In the genomic region with DNA sequence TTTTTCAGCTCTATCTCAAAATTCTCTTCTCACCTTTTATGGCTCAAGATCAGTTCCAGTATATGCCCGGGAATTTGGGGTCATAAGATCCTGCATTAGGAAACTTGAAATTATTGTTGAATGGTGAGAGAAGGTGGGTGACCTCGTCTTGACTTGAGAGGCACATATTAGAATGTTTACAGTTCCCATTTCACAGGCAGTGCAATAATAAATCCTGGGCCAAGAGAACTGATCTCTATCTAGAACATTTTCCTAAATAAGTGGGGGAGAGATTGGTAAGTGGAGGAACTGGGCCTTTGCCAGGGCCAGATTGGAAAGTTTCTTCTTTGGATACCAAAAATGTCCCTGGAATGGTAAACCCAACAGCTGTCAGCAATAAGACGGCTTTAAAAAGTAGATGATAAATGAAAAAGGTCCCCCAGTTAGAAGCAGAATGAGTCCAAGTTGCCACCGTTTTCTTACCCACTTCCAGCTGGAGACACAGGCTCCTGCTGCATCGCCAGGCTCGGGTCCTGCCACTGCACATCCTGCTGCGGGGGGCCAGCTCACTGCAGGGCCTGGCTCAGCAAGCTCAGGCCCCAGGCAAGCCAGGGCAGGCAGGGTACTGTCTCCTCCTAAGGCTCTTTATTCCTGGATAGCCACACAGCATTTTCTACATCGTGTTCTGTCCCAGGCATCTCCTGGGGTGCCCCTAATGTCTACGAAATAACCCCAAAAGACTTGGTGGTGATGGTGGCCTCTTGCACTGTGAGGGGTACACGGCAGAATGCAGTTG, we compare ENCODE assay signal across 16 cellular contexts.
A peak's percentile ranks its signal among the peaks of the same experiment; 100 is the strongest.
DNase-seq lines count a peak whose midpoint lies in the region; ATAC-seq and TF ChIP-seq lines count a peak whose summit lies in the region.
"Had no signal": no experiment of that assay in that cellular context is flagged by ENCODE, and none has a peak within 500 bp of the region (broad histone marks: within the 10 kb centered on the region; RNA-seq: fewer than 3 reads in every experiment).

No MANE protein-coding gene starts in this region.

- no peaks in the 10 kb centered on the region for H3K36me3 ChIP-seq in ACC112 (ENCODE audit: insufficient read depth, low read length)

- H3K4me3 ChIP-seq in ACC112 (ENCODE audit: low read depth, low read length) (no peak overlapping the region), choroid plexus epithelial cell (ENCODE audit: low read depth, low read length) (no peak overlapping the region)
- H3K4me3 ChIP-seq: skin epidermis, tibial nerve had no signal

- no peak overlapping the region for H2AFZ ChIP-seq in ACC112 (ENCODE audit: low read length, unreplicated experiment)

- no peak for TF ChIP-seq CTCF in choroid plexus epithelial cell (conservative IDR thresholded peaks at IDR 0.05; ENCODE audit: low read depth, low read length)

- no peak overlapping the region for H3K27ac Mint-ChIP-seq in T-cell
- H3K27ac Mint-ChIP-seq: activated B cell treated with CpG ODN at 0.5 μM for 24 hours, IgD-negative memory B cell, nephron progenitor cell had no signal

- no peaks in the 10 kb centered on the region for H3K27me3 ChIP-seq in ACC112 (ENCODE audit: insufficient read depth, low read length)
- H3K27me3 ChIP-seq: tibial nerve had no signal

- DNase-seq in NCI-H1694 treated with DMSO at 0.1 percent for 48 hours (lab: John Stamatoyannopoulos, UW) (peak; percentile 92), choroid plexus epithelial cell (ENCODE audit: low read depth) (peak; percentile 44), mesenteric fat pad (ENCODE audit: low spot score) (peak; percentile 33), T-helper 9 cell (no peak), T-cell (no peak), NOMO-1 treated with DMSO at 0.1 percent for 48 hours (lab: John Stamatoyannopoulos, UW; ENCODE audit: unreplicated experiment) (no peak)
- DNase-seq: activated B cell treated with CpG ODN at 0.5 μM for 24 hours; activated T-cell treated with anti-CD3 and anti-CD28 coated beads for 4 hours; nephron progenitor cell; NK-92 treated with Interleukin-12 subunit alpha and Interleukin-12 subunit beta, amount 100 ng/mL, for 24 hours had no signal

- H3K4me3 Mint-ChIP-seq in T-cell, result no peak overlapping the region
- H3K4me3 Mint-ChIP-seq: activated B cell treated with CpG ODN at 0.5 μM for 24 hours, IgD-negative memory B cell, nephron progenitor cell had no signal

- peaks cover 27% of the 10 kb centered on the region for H3K4me1 ChIP-seq in ACC112 (ENCODE audit: control insufficient read depth, insufficient read depth, low read length, unreplicated experiment)

- peaks cover 5% of the 10 kb centered on the region for H3K36me3 Mint-ChIP-seq in T-cell

- POLR2A ChIA-PET in T-cell (lab: Charles Lee), result no interaction called here

- H3K27me3 Mint-ChIP-seq in T-cell, result no peaks in the 10 kb centered on the region
- H3K27me3 Mint-ChIP-seq: activated B cell treated with CpG ODN at 0.5 μM for 24 hours, IgD-negative memory B cell had no signal

- H3K4me1 Mint-ChIP-seq in T-cell, result peaks cover 0 to 3% (median 2%) of the 10 kb centered on the region in 3 donors
- H3K4me1 Mint-ChIP-seq: activated B cell treated with CpG ODN at 0.5 μM for 24 hours, IgD-negative memory B cell had no signal

- ATAC-seq in T-cell (replicated peaks in 1 of 4) (no peak), GM21447 (IDR thresholded peaks at IDR 0.05; ENCODE audit: unreplicated experiment) (no peak)
- ATAC-seq: left lobe of liver had no signal

- no peaks in the 10 kb centered on the region for H3K79me2 ChIP-seq in ACC112 (ENCODE audit: control insufficient read depth, insufficient read depth, low read length, unreplicated experiment)

- CTCF ChIA-PET in T-cell (lab: Charles Lee), result no interaction called here

- peak overlapping the region; percentile 60 for H3K27ac ChIP-seq in ACC112 (ENCODE audit: low read depth, low read length)
- H3K27ac ChIP-seq: tibial nerve had no signal

- no peaks in the 10 kb centered on the region for H3K9me3 Mint-ChIP-seq in T-cell
- H3K9me3 Mint-ChIP-seq: activated B cell treated with CpG ODN at 0.5 μM for 24 hours, IgD-negative memory B cell, nephron progenitor cell had no signal

Comparison
In these comparisons a context has a peak if more than half of its experiments do, and no peak if none do; other contexts are left out.
1. DNase-seq: peak in NCI-H1694 treated with DMSO at 0.1 percent for 48 hours (single experiment), choroid plexus epithelial cell (single experiment) and mesenteric fat pad (single experiment); none in T-helper 9 cell (single experiment), T-cell (0 of 34) and NOMO-1 treated with DMSO at 0.1 percent for 48 hours (single experiment).